9 cellular contexts compared by ENCODE assay signal in the genomic region with DNA sequence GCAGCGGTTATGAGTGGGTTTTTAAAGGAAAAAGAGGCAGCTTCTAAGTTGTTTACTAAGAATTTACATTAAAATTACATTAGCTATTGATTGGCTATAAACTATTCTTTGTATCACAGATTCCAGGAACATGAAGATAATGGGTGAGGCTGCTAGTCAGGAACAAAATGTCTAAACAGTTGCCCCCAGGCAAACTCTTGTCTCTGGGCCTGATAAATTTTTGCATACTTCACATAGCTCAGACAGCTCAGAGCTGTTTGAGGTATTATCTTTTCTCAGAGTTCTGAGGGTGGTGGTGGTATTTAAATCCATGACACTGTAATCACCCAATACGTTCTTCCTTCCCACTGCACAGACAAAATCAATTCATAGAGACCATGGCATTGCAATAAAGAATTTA. TPM values are rescaled to one million over a fixed set of nuclear protein-coding genes. Genes with fewer than 3 reads are reported as not detected.
DNase-seq lines count a peak whose midpoint lies in the region; ATAC-seq and TF ChIP-seq lines count a peak whose summit lies in the region.
"Had no signal": no experiment of that assay in that cellular context is flagged by ENCODE, and none has a peak within 500 bp of the region (broad histone marks: within the 10 kb centered on the region; RNA-seq: fewer than 3 reads in every experiment).

No MANE protein-coding gene starts in this region.

- no peak for ATAC-seq in HG03571 (IDR thresholded peaks at IDR 0.05; ENCODE audit: unreplicated experiment)
- no peak for ATAC-seq in left colon
- no peak for ATAC-seq in left lung

- H2AFZ ChIP-seq in ACC112 (ENCODE audit: low read length, unreplicated experiment) (no peak overlapping the region), GM23248 (peak overlapping the region; percentile 96), hepatocyte (no peak overlapping the region)

- H3K9ac ChIP-seq in GM23248, result peak overlapping the region; percentile 82

- H3K36me3 ChIP-seq in ACC112 (ENCODE audit: insufficient read depth, low read length) (peaks cover 25% of the 10 kb centered on the region), GM23248 (ENCODE audit: low read depth) (no peaks in the 10 kb centered on the region), hepatocyte (replicated peaks; ENCODE audit: insufficient read depth, low read depth) (no peaks in the 10 kb centered on the region), left lung (peaks cover 0 to 10% of the 10 kb centered on the region in 2 donors)
- H3K36me3 ChIP-seq: sigmoid colon had no signal

- H3K79me2 ChIP-seq in ACC112 (ENCODE audit: control insufficient read depth, insufficient read depth, low read length, unreplicated experiment) (peaks cover 38% of the 10 kb centered on the region), GM23248 (ENCODE audit: insufficient read depth) (peaks cover 52% of the 10 kb centered on the region), hepatocyte (peaks cover 47% of the 10 kb centered on the region)

- H3K4me3 ChIP-seq in ACC112 (ENCODE audit: low read depth, low read length), result peak overlapping the region; percentile 97
- peak overlapping the region; percentile 91 for H3K4me3 ChIP-seq in GM23248
- no peak overlapping the region for H3K4me3 ChIP-seq in hepatocyte
- peak overlapping the region in 1 of 2 donors; percentile 86 for H3K4me3 ChIP-seq in left lung

- H3K4me1 ChIP-seq in ACC112 (ENCODE audit: control insufficient read depth, insufficient read depth, low read length, unreplicated experiment), result peaks cover 10% of the 10 kb centered on the region
- H3K4me1 ChIP-seq in GM23248 (ENCODE audit: insufficient read depth), result peaks cover 35% of the 10 kb centered on the region
- peaks cover 10% of the 10 kb centered on the region for H3K4me1 ChIP-seq in hepatocyte (ENCODE audit: insufficient read depth)
- H3K4me1 ChIP-seq in left lung, result peaks cover 8 to 27% of the 10 kb centered on the region in 2 donors

- no peaks in the 10 kb centered on the region for H4K20me1 ChIP-seq in GM23248 (ENCODE audit: insufficient read depth)
- H4K20me1 ChIP-seq in hepatocyte (ENCODE audit: insufficient read depth, poor library complexity, severe bottlenecking), result no peaks in the 10 kb centered on the region

- peaks cover 21% of the 10 kb centered on the region for H3F3A ChIP-seq in GM23248 (ENCODE audit: insufficient read depth)

- DNase-seq in GM23248, result peak; percentile 53
- DNase-seq in hepatocyte (ENCODE audit: low spot score), result peak; percentile 34
- DNase-seq in NCI-H1436 treated with DMSO at 0.1 percent for 48 hours (lab: John Stamatoyannopoulos, UW), result no peak
- no peak for DNase-seq in left colon
- DNase-seq in left lung, result no peak
- DNase-seq: sigmoid colon had no signal

- intact Hi-C loops in left colon (cut with DNase I, micrococcal nuclease) (no loop called here), left lung (cut with DNase I) (no loop called here)

- in situ Hi-C loops in GM23248 (cut with MboI), result no loop called here

- TF ChIP-seq CTCF in VCaP (conservative IDR thresholded peaks at IDR 0.05) (no peak), hepatocyte (IDR thresholded peaks at IDR 0.05; ENCODE audit: poor library complexity) (no peak), left lung (IDR thresholded peaks at IDR 0.05) (no peak)

- no peaks in the 10 kb centered on the region for H3K27me3 ChIP-seq in ACC112 (ENCODE audit: insufficient read depth, low read length)
- no peaks in the 10 kb centered on the region for H3K27me3 ChIP-seq in GM23248 (replicated peaks; ENCODE audit: insufficient read depth)
- no peaks in the 10 kb centered on the region for H3K27me3 ChIP-seq in hepatocyte
- H3K27me3 ChIP-seq in left lung, result no peaks in the 10 kb centered on the region
- H3K27me3 ChIP-seq: sigmoid colon had no signal

- peak overlapping the region; percentile 93 for H3K4me2 ChIP-seq in GM23248 (ENCODE audit: unreplicated experiment)
- H3K4me2 ChIP-seq in hepatocyte, result peak overlapping the region; percentile 89

- H3K9me2 ChIP-seq in GM23248 (ENCODE audit: insufficient read depth) (no peaks in the 10 kb centered on the region), hepatocyte (replicated peaks; ENCODE audit: insufficient read depth) (no peaks in the 10 kb centered on the region)

- H3K27ac ChIP-seq in ACC112 (ENCODE audit: low read depth, low read length) (no peak overlapping the region), GM23248 (peak overlapping the region; percentile 90), VCaP (peak overlapping the region; percentile 98), hepatocyte (peak overlapping the region; percentile 95), left lung (no peak overlapping the region)

- H3K9me3 ChIP-seq in GM23248 (ENCODE audit: low read depth), result no peaks in the 10 kb centered on the region
- no peaks in the 10 kb centered on the region for H3K9me3 ChIP-seq in hepatocyte (ENCODE audit: low read depth)
- H3K9me3 ChIP-seq in left lung, result peaks cover 0 to 14% of the 10 kb centered on the region in 2 donors

- 65 to 66% methylated on average over 2 of the region's 2 CpGs for WGBS in GM23248 (ENCODE audit: low coverage in 1 of 2, low lambda C conversion rate in 2 of 2, missing lambda C conversion rate in 2 of 2), 2 experiments
- 41% methylated on average over 2 of the region's 2 CpGs for WGBS in hepatocyte (ENCODE audit: low lambda C conversion rate, missing lambda C conversion rate)

RNA-seq across cellular contexts. Expression of gene HACD2, which starts 2.1 kb away (rescaled TPM):
- total RNA-seq in GM23248 (2014; rRNA removed; shearing (Covaris generic)), result 41.2 and 41.6 TPM in 2 replicates
- polyA plus RNA-seq in GM23248 (2016; fragmentation: Nextera tagmentation; extraction: Ambion mirVana), result 27.0 and 29.6 TPM in 2 replicates
- total RNA-seq in hepatocyte, result 64.3 and 70.1 TPM in 2 replicates
- polyA plus RNA-seq in hepatocyte, result 26.5 and 31.8 TPM in 2 replicates
- total RNA-seq in left colon, result 10 to 100 TPM; 60.8 to 63.5 TPM
- 10 to 100 TPM; 59.8 to 60.9 TPM for total RNA-seq in left lung

Comparison
In these comparisons a context has a peak if more than half of its experiments do, and no peak if none do; other contexts are left out.
1. H3K27ac ChIP-seq: peak in GM23248 (single experiment), VCaP (single experiment) and hepatocyte (single experiment); none in ACC112 (single experiment) and left lung (0 of 2).
2. DNase-seq: peak in GM23248 (single experiment) and hepatocyte (single experiment); none in NCI-H1436 treated with DMSO at 0.1 percent for 48 hours (single experiment), left colon (0 of 2) and left lung (0 of 2).